In genomic region chr3:118180853-118181252, GRCh38 we compare ENCODE assay signal across 17 cellular contexts.
A peak's percentile ranks its signal among the peaks of the same experiment; 100 is the strongest.
DNase-seq lines count a peak whose midpoint lies in the region; ATAC-seq and TF ChIP-seq lines count a peak whose summit lies in the region.
"Had no signal": no experiment of that assay in that cellular context is flagged by ENCODE, and none has a peak within 500 bp of the region (broad histone marks: within the 10 kb centered on the region; RNA-seq: fewer than 3 reads in every experiment).

No MANE protein-coding gene starts in this region.

- in situ Hi-C loops in brain microvascular endothelial cell (cut with HindIII; ENCODE audit: low pct_ligation_motif_present, low sequenced_read_pairs) = no loop called here

- H4K20me1 ChIP-seq in KMS-11 (ENCODE audit: insufficient read depth) = no peaks in the 10 kb centered on the region
- H4K20me1 ChIP-seq: BLaER1 treated with 17β-estradiol and CSF1 and Interleukin-3, amounts not matched to agents 10 nM and 100 nM had no signal

- H3K27me3 ChIP-seq in KMS-11 (ENCODE audit: insufficient read depth, low read depth) (no peaks in the 10 kb centered on the region), brain microvascular endothelial cell (replicated peaks) (no peaks in the 10 kb centered on the region), upper lobe of right lung (no peaks in the 10 kb centered on the region)
- H3K27me3 ChIP-seq: BLaER1 treated with 17β-estradiol and CSF1 and Interleukin-3, amounts not matched to agents 10 nM and 100 nM had no signal

- H3K27ac Mint-ChIP-seq in activated T-helper 2 cell treated with anti-CD3 and anti-CD28 coated beads, Interferon-gamma antibody, Interleukin-2, Interleukin-4, amounts not matched to agents 10 μg/mL and 5 μg/mL and 100 μg/mL, durations not matched to agents 14 hours and 24 hours and 36 hours = no peak overlapping the region
- H3K27ac Mint-ChIP-seq: CD4-positive, CD25-positive, alpha-beta regulatory T cell had no signal

- H3K27ac ChIP-seq in KMS-11 = peak overlapping the region; percentile 41; the same call in 1 of the 2 replicates
- no peak overlapping the region for H3K27ac ChIP-seq in brain microvascular endothelial cell
- H3K27ac ChIP-seq in upper lobe of right lung = no peak overlapping the region
- H3K27ac ChIP-seq: BLaER1 treated with 17β-estradiol and CSF1 and Interleukin-3, amounts not matched to agents 10 nM and 100 nM; GM23248; HL-60 had no signal

- intact Hi-C loops in activated T-helper 2 cell treated with anti-CD3 and anti-CD28 coated beads, Interferon-gamma antibody, Interleukin-2, Interleukin-4, amounts not matched to agents 10 μg/mL and 5 μg/mL and 100 μg/mL, durations not matched to agents 14 hours and 24 hours and 36 hours (cut with micrococcal nuclease) = no loop called here
- intact Hi-C loops in upper lobe of right lung (cut with DNase I) = no loop called here

- no peaks in the 10 kb centered on the region for H3K9me3 ChIP-seq in upper lobe of right lung
- H3K9me3 ChIP-seq: BLaER1 treated with 17β-estradiol and CSF1 and Interleukin-3, amounts not matched to agents 10 nM and 100 nM had no signal

- no peaks in the 10 kb centered on the region for H3K79me2 ChIP-seq in KMS-11 (ENCODE audit: insufficient read depth, low read depth)

- H3K4me3 Mint-ChIP-seq in activated T-helper 2 cell treated with anti-CD3 and anti-CD28 coated beads, Interferon-gamma antibody, Interleukin-2, Interleukin-4, amounts not matched to agents 10 μg/mL and 5 μg/mL and 100 μg/mL, durations not matched to agents 14 hours and 24 hours and 36 hours (ENCODE audit: low read depth) = no peak overlapping the region
- H3K4me3 Mint-ChIP-seq: CD4-positive, CD25-positive, alpha-beta regulatory T cell had no signal

- no peaks in the 10 kb centered on the region for H3K36me3 Mint-ChIP-seq in activated T-helper 2 cell treated with anti-CD3 and anti-CD28 coated beads, Interferon-gamma antibody, Interleukin-2, Interleukin-4, amounts not matched to agents 10 μg/mL and 5 μg/mL and 100 μg/mL, durations not matched to agents 14 hours and 24 hours and 36 hours (ENCODE audit: low read depth)
- H3K36me3 Mint-ChIP-seq: CD4-positive, CD25-positive, alpha-beta regulatory T cell had no signal

- peak; percentile 58 for ATAC-seq in HG02885 (IDR thresholded peaks at IDR 0.05; ENCODE audit: poor library complexity, unreplicated experiment)
- ATAC-seq in HG03520 (IDR thresholded peaks at IDR 0.05; ENCODE audit: unreplicated experiment) = no peak
- ATAC-seq in upper lobe of right lung = no peak
- ATAC-seq: HCT116, K562 had no signal

- no peak overlapping the region for H2AFZ ChIP-seq in KMS-11 (ENCODE audit: low read depth)
- H2AFZ ChIP-seq: GM23248 had no signal

- peak overlapping the region; percentile 51 for H3K4me2 ChIP-seq in KMS-11
- H3K4me2 ChIP-seq: BLaER1 treated with 17β-estradiol and CSF1 and Interleukin-3, amounts not matched to agents 10 nM and 100 nM had no signal

- H3K9me3 Mint-ChIP-seq in activated T-helper 2 cell treated with anti-CD3 and anti-CD28 coated beads, Interferon-gamma antibody, Interleukin-2, Interleukin-4, amounts not matched to agents 10 μg/mL and 5 μg/mL and 100 μg/mL, durations not matched to agents 14 hours and 24 hours and 36 hours = peaks cover 20% of the 10 kb centered on the region

- H3K4me3 ChIP-seq in GM12865 (ENCODE audit: low read depth, low read length) (no peak overlapping the region), KMS-11 (IDR thresholded peaks at IDR 0.05; ENCODE audit: insufficient read depth, low read depth, low read length) (peak overlapping the region; percentile 61), brain microvascular endothelial cell (ENCODE audit: low read depth, low read length) (no peak overlapping the region), upper lobe of right lung (no peak overlapping the region)
- H3K4me3 ChIP-seq: BLaER1 treated with 17β-estradiol and CSF1 and Interleukin-3, amounts not matched to agents 10 nM and 100 nM; GM23248; K562 had no signal

- no peaks in the 10 kb centered on the region for H3K27me3 Mint-ChIP-seq in activated T-helper 2 cell treated with anti-CD3 and anti-CD28 coated beads, Interferon-gamma antibody, Interleukin-2, Interleukin-4, amounts not matched to agents 10 μg/mL and 5 μg/mL and 100 μg/mL, durations not matched to agents 14 hours and 24 hours and 36 hours (ENCODE audit: low read depth)
- H3K27me3 Mint-ChIP-seq: CD4-positive, CD25-positive, alpha-beta regulatory T cell had no signal

- H3K9ac ChIP-seq in KMS-11 = no peak overlapping the region
- H3K9ac ChIP-seq: BLaER1 treated with 17β-estradiol and CSF1 and Interleukin-3, amounts not matched to agents 10 nM and 100 nM; GM23248 had no signal

- H3K36me3 ChIP-seq in KMS-11 (ENCODE audit: insufficient read depth) = no peaks in the 10 kb centered on the region
- H3K36me3 ChIP-seq in brain microvascular endothelial cell (replicated peaks) = no peaks in the 10 kb centered on the region
- H3K36me3 ChIP-seq in upper lobe of right lung = no peaks in the 10 kb centered on the region
- H3K36me3 ChIP-seq: BLaER1 treated with 17β-estradiol and CSF1 and Interleukin-3, amounts not matched to agents 10 nM and 100 nM had no signal

- peak; percentile 1 for DNase-seq in GM12865 (ENCODE audit: low read depth)
- DNase-seq in OCI-M1 (lab: John Stamatoyannopoulos, UW) = peak; percentile 41
- no peak for DNase-seq in brain microvascular endothelial cell
- DNase-seq in activated T-helper 2 cell treated with anti-CD3 and anti-CD28 coated beads, Interferon-gamma antibody, Interleukin-2, Interleukin-4, amounts not matched to agents 10 μg/mL and 5 μg/mL and 100 μg/mL, durations not matched to agents 14 hours and 24 hours and 36 hours (ENCODE audit: low spot score) = no peak
- no peak for DNase-seq in upper lobe of right lung
- DNase-seq: 8988T; ACHN; CD4-positive, CD25-positive, alpha-beta regulatory T cell; DMS53; GM23248 had no signal

- no peaks in the 10 kb centered on the region for H3K4me1 Mint-ChIP-seq in activated T-helper 2 cell treated with anti-CD3 and anti-CD28 coated beads, Interferon-gamma antibody, Interleukin-2, Interleukin-4, amounts not matched to agents 10 μg/mL and 5 μg/mL and 100 μg/mL, durations not matched to agents 14 hours and 24 hours and 36 hours (ENCODE audit: low read depth)
- H3K4me1 Mint-ChIP-seq: CD4-positive, CD25-positive, alpha-beta regulatory T cell had no signal

- peaks cover 30% of the 10 kb centered on the region for H3K4me1 ChIP-seq in KMS-11 (ENCODE audit: low read depth, poor library complexity, severe bottlenecking)
- no peaks in the 10 kb centered on the region for H3K4me1 ChIP-seq in upper lobe of right lung
- H3K4me1 ChIP-seq: BLaER1 treated with 17β-estradiol and CSF1 and Interleukin-3, amounts not matched to agents 10 nM and 100 nM had no signal

- TF ChIP-seq CTCF in GM12865 (IDR thresholded peaks at IDR 0.05; ENCODE audit: insufficient read depth, low read depth, low read length, missing control alignments) (no peak), KMS-11 (conservative IDR thresholded peaks at IDR 0.05; ENCODE audit: low read depth, low read length) (no peak), brain microvascular endothelial cell (IDR thresholded peaks at IDR 0.05; ENCODE audit: low read depth, low read length, missing control alignments) (no peak), upper lobe of right lung (IDR thresholded peaks at IDR 0.05) (no peak)

Comparison
In these comparisons a context has a peak if more than half of its experiments do, and no peak if none do; other contexts are left out.
1. DNase-seq: peak in GM12865 (single experiment) and OCI-M1 (single experiment); none in brain microvascular endothelial cell (single experiment), activated T-helper 2 cell treated with anti-CD3 and anti-CD28 coated beads, Interferon-gamma antibody, Interleukin-2, Interleukin-4, amounts not matched to agents 10 μg/mL and 5 μg/mL and 100 μg/mL, durations not matched to agents 14 hours and 24 hours and 36 hours (single experiment) and upper lobe of right lung (single experiment).